Comparison of ENCODE assay signal across 34 cellular contexts in genomic region chr3:124431585-124431984, GRCh38.
"Had no signal": no experiment of that assay in that cellular context is flagged by ENCODE, and none has a peak within 500 bp of the region (broad histone marks: within the 10 kb centered on the region; RNA-seq: fewer than 3 reads in every experiment).

No MANE protein-coding gene starts in this region.

- H3K4me3 ChIP-seq: MG63 had no signal

- H3K36me3 ChIP-seq: MG63 had no signal

- H3K9me3 ChIP-seq: MG63 had no signal

- DNase-seq: Karpas-422, Kasumi-1, MG63, MM.1S, MV-4-11, NCI-H1048, NCI-H1092, NCI-H1092 treated with DMSO at 0.1 percent for 48 hours, NCI-H1105, NCI-H1105 treated with DMSO at 0.1 percent for 48 hours, NCI-H1417, NCI-H1417 treated with DMSO at 0.1 percent for 48 hours, NCI-H1436, NCI-H1436 treated with DMSO at 0.1 percent for 48 hours, NCI-H146, NCI-H1694, NCI-H1694 treated with DMSO at 0.1 percent for 48 hours, NCI-H187, NCI-H187 treated with DMSO at 0.1 percent for 48 hours, NCI-H1930, NCI-H2029, NCI-H2029 treated with DMSO at 0.1 percent for 48 hours, NCI-H2081, NCI-H2081 treated with DMSO at 0.1 percent for 48 hours, NCI-H2107, NCI-H2171, NCI-H2171 treated with DMSO at 0.1 percent for 48 hours, NCI-H2227 treated with DMSO at 0.1 percent for 48 hours, NCI-H226, NCI-H345, NCI-H446, NCI-H446 treated with DMSO at 0.1 percent for 48 hours, NCI-H510A, NCI-H510A treated with DMSO at 0.1 percent for 48 hours had no signal
